In the genomic region with DNA sequence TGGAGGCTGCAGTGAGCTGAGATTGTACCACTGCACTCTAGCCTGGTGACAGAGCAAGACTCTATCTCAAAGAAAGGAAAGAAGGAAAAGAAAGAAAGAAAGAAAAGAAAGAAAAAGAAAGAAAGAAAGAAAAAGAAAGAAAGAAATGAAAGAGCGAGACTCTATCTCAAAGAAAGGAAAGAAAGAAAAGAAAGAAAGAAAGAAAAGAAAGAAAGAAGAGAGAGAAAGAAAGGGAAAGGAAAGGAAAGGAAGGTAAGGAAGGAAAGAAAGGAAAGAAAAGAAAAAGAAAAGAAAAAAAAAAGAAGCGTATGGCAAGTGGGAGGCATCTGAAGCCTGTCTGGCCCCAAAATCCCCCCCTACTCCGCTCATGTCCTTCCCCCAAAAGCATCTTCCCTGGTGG, we compare ENCODE assay signal across 34 cellular contexts.
"Had no signal": no experiment of that assay in that cellular context is flagged by ENCODE, and none has a peak within 500 bp of the region (broad histone marks: within the 10 kb centered on the region; RNA-seq: fewer than 3 reads in every experiment).

No MANE protein-coding gene starts in this region.

- H3K4me3 ChIP-seq: MG63 had no signal

- H3K36me3 ChIP-seq: MG63 had no signal

- DNase-seq: Kasumi-1, MG63, MM.1S, NCI-H1048, NCI-H1092, NCI-H1092 treated with DMSO at 0.1 percent for 48 hours, NCI-H1105, NCI-H1105 treated with DMSO at 0.1 percent for 48 hours, NCI-H1417, NCI-H1417 treated with DMSO at 0.1 percent for 48 hours, NCI-H1436, NCI-H1436 treated with DMSO at 0.1 percent for 48 hours, NCI-H146, NCI-H1694, NCI-H1694 treated with DMSO at 0.1 percent for 48 hours, NCI-H187, NCI-H187 treated with DMSO at 0.1 percent for 48 hours, NCI-H1930, NCI-H2029, NCI-H2029 treated with DMSO at 0.1 percent for 48 hours, NCI-H2081, NCI-H2081 treated with DMSO at 0.1 percent for 48 hours, NCI-H2107, NCI-H2171, NCI-H2171 treated with DMSO at 0.1 percent for 48 hours, NCI-H2227 treated with DMSO at 0.1 percent for 48 hours, NCI-H226, NCI-H345, NCI-H446, NCI-H446 treated with DMSO at 0.1 percent for 48 hours, NCI-H510A, NCI-H510A treated with DMSO at 0.1 percent for 48 hours, NCI-H524, NCI-H524 treated with DMSO at 0.1 percent for 48 hours had no signal
